ENCODE assay signal across 11 cellular contexts in genomic region chr17:42365136-42365535, GRCh38. TPM values are rescaled to one million over a fixed set of nuclear protein-coding genes. Genes with fewer than 3 reads are reported as not detected.
DNase-seq lines count a peak whose midpoint lies in the region; ATAC-seq, FAIRE-seq and TF ChIP-seq lines count a peak whose summit lies in the region.
"Had no signal": no experiment of that assay in that cellular context is flagged by ENCODE, and none has a peak within 500 bp of the region (broad histone marks: within the 10 kb centered on the region; RNA-seq: fewer than 3 reads in every experiment).

No MANE protein-coding gene starts in this region.

- no peak overlapping the region for H2AFZ ChIP-seq in GM12878 (ENCODE audit: control insufficient read depth, low read depth, low read length)

- SMC1A ChIA-PET in GM12878 (lab: Charles Lee; ENCODE audit: uncharacterized antibody, unreplicated experiment): interaction anchor here (0.8 to 1.7 kb wide), 2 partner anchors 20 to 29 kb away, joined by 3 to 4 read pairs; no protein-coding TSS in a partner anchor

- H3K27me3 ChIP-seq in MG63 (no peaks in the 10 kb centered on the region), GM12878 (replicated peaks in 1 of 2; ENCODE audit: control insufficient read depth in 2 of 2, insufficient read depth in 2 of 2, low read length in 1 of 2) (no peaks in the 10 kb centered on the region)

- H3K9me3 ChIP-seq in MG63: no peaks in the 10 kb centered on the region; the same call in 1 of the 2 replicates
- peaks cover 2% of the 10 kb centered on the region; the same call in 2 of the 3 replicates for H3K9me3 ChIP-seq in GM12878 (replicated peaks; ENCODE audit: control insufficient read depth, insufficient read depth, low read length)

- no peak overlapping the region for H3K9ac ChIP-seq in GM12878 (ENCODE audit: control insufficient read depth, insufficient read depth, low read length)

- peaks cover 38% of the 10 kb centered on the region for H3K4me1 ChIP-seq in GM12878 (ENCODE audit: control insufficient read depth, insufficient read depth, low read length)

- intact Hi-C loops in GM12878 (cut with micrococcal nuclease; ENCODE audit: unreplicated experiment) (no loop called here), lower leg skin (cut with DNase I; ENCODE audit: low total_unique reads) (no loop called here)

- TF ChIP-seq POLR2A in GM12878 (IDR thresholded peaks at IDR 0.05; ENCODE audit: low read depth, low read length): no peak
- no peak for TF ChIP-seq POLR2A in lower leg skin (IDR thresholded peaks at IDR 0.05)

- peak; percentile 28 for DNase-seq in CD1c-positive myeloid dendritic cell (ENCODE audit: extremely low spot score)
- peak; percentile 30 for DNase-seq in MG63
- no peak for DNase-seq in GM12878 (ENCODE audit: low read depth, low spot score)
- no peak for DNase-seq in omental fat pad (ENCODE audit: low spot score)
- no peak for DNase-seq in NCI-H524 (lab: John Stamatoyannopoulos, UW)
- no peak for DNase-seq in NCI-H2029 treated with DMSO at 0.1 percent for 48 hours (lab: John Stamatoyannopoulos, UW)
- no peak for DNase-seq in lower leg skin (ENCODE audit: low spot score in 2 of 2)
- DNase-seq: GF-D8, NCI-H526 had no signal

- TF ChIP-seq RAD21 in GM12878 (IDR thresholded peaks at IDR 0.05; ENCODE audit: insufficient read depth, low read depth, low read length): no peak

- H3K36me3 ChIP-seq in MG63 (peaks cover 20% of the 10 kb centered on the region), GM12878 (ENCODE audit: control insufficient read depth in 2 of 2, insufficient read depth in 2 of 2, low read length in 1 of 2) (no peaks in the 10 kb centered on the region; a peak in 1 of 4 replicates)

- RAD21 ChIA-PET in GM12878 (lab: Charles Lee; ENCODE audit: unreplicated experiment): no interaction called here

- no peak for FAIRE-seq in GM12878 (lab: Jason Lieb, UNC)
- FAIRE-seq: GM19239 had no signal

- H3K27ac ChIP-seq in GM12878 (ENCODE audit: control insufficient read depth, insufficient read depth): no peak overlapping the region

- in situ Hi-C loops in GM12878 (cut with MboI): no loop called here

- POLR2A ChIA-PET in GM12878 (lab: Charles Lee): interaction anchor here (0.5 to 1.1 kb wide), 3 partner anchors 9 to 16 kb away, joined by 3 to 4 read pairs (median 3); no protein-coding TSS in a partner anchor

- peaks cover 7% of the 10 kb centered on the region for H4K20me1 ChIP-seq in GM12878 (ENCODE audit: control insufficient read depth, insufficient read depth)

- TF ChIP-seq EP300 in GM12878 (IDR thresholded peaks at IDR 0.05; ENCODE audit: borderline replicate concordance in 1 of 2, control insufficient read depth in 1 of 2, low read depth in 2 of 2, low read length in 2 of 2): no peak

- TF ChIP-seq CTCF in GM12878 (IDR thresholded peaks at IDR 0.05 in 2 of 3, conservative IDR thresholded peaks at IDR 0.05 in 1 of 3; ENCODE audit: control insufficient read depth in 2 of 3, extremely low read depth in 1 of 3, insufficient read depth in 1 of 3, low read depth in 3 of 3, low read length in 3 of 3): no peak
- TF ChIP-seq CTCF in omental fat pad (IDR thresholded peaks at IDR 0.05): no peak
- TF ChIP-seq CTCF in lower leg skin (IDR thresholded peaks at IDR 0.05): no peak

- H3K4me3 ChIP-seq in MG63: no peak overlapping the region
- H3K4me3 ChIP-seq in GM12878: no peak overlapping the region
- H3K4me3 ChIP-seq in lower leg skin (ENCODE audit: low read depth, poor library complexity, severe bottlenecking): no peak overlapping the region

- no peak overlapping the region for H3K4me2 ChIP-seq in GM12878 (ENCODE audit: control insufficient read depth, insufficient read depth)

- CTCF ChIA-PET in GM12878 (lab: Yijun Ruan, JAX): interaction anchor here (0.8 to 2.2 kb wide), 2 partner anchors 9 to 21 kb away, joined by 3 to 5 read pairs; no protein-coding TSS in a partner anchor

- 89% methylated on average over 9 of the region's 9 CpGs for WGBS in GM12878 (ENCODE audit: insufficient coverage, insufficient replicate concordance, low lambda C conversion rate, missing lambda C conversion rate)
- WGBS in lower leg skin, 2 donors: 74 to 75% methylated on average over 9 of the region's 9 CpGs

- no TSS peak for BruUV-seq in GM12878 (replicated peaks; lab: Mats Ljungman, UMichigan)

- no peak for ATAC-seq in GM12878
- peak; percentile 30 for ATAC-seq in omental fat pad (ENCODE audit: low FRiP score)
- no peak for ATAC-seq in HG03460 (IDR thresholded peaks at IDR 0.05; ENCODE audit: unreplicated experiment)

- peaks cover 84% of the 10 kb centered on the region for H3K79me2 ChIP-seq in GM12878 (ENCODE audit: control insufficient read depth, insufficient read depth, low read length)

TF ChIP-seq in GM12878, 131 proteins besides CTCF, POLR2A, EP300 and RAD21:
- TF ChIP-seq ZNF622 (IDR thresholded peaks at IDR 0.05): no peak
- TF ChIP-seq USF1 (IDR thresholded peaks at IDR 0.05; ENCODE audit: borderline replicate concordance, extremely low read length, insufficient read depth, low read depth, low read length): peak; percentile 28
- no peak for TF ChIP-seq NR2C2 (IDR thresholded peaks at IDR 0.05; ENCODE audit: borderline replicate concordance, control insufficient read depth, insufficient read length, low read depth)
- TF ChIP-seq KAT2A (conservative IDR thresholded peaks at IDR 0.05; ENCODE audit: control insufficient read depth, low read depth, low read length): no peak

RNA-seq across cellular contexts. Expression of gene STAT3, which starts 23.1 kb away (rescaled TPM):
- total RNA-seq in MG63 (2014; rRNA removed; shearing (Covaris generic); ENCODE audit: low replicate concordance): 59.9 and 66.2 TPM in 2 replicates
- total RNA-seq in GM12878 (2013; cell fraction: nucleolus; rRNA removed): 148 and 163 TPM in 2 replicates
- total RNA-seq in GM12878 (2014; rRNA removed): 54.0 and 59.3 TPM in 2 replicates
- total RNA-seq in GM12878 (2014; rRNA removed; fragmentation: Illumina TruSeq; extraction: Trizol): 51.3 and 54.5 TPM in 2 replicates
- total RNA-seq in GM12878 (2021): 82.6 and 86.2 TPM in 2 replicates
- 58.9 TPM for polyA plus RNA-seq in GM12878 (2011; ENCODE audit: low read depth)
- polyA plus RNA-seq in GM12878 (2011; rRNA removed): 63.6 and 74.7 TPM in 2 replicates
- polyA plus RNA-seq in GM12878 (2011; cell fraction: cytosol; rRNA removed): 75.5 and 84.3 TPM in 2 replicates
- 78.8 and 87.2 TPM in 2 replicates for polyA plus RNA-seq in GM12878 (2011; cell fraction: nucleus; rRNA removed)
- 79.3 and 107 TPM in 2 replicates for polyA plus RNA-seq in GM12878 (2012)
- 57.3 and 59.8 TPM in 2 replicates for polyA plus RNA-seq in GM12878 (2014; fragmentation: Illumina TruSeq; extraction: Trizol)
- 10 to 100 TPM; 18.4 to 18.9 TPM for polyA plus RNA-seq in GM12878 (2014; fragmentation: Nextera tagmentation; extraction: Ambion mirVana)
- 55.0 and 62.0 TPM in 2 replicates for polyA plus RNA-seq in GM12878 (2014; rRNA removed)
- 10 to 100 TPM; 91.1 to 96.4 TPM for polyA plus RNA-seq in GM12878 (2016; fragmentation: Nextera tagmentation; extraction: Ambion mirVana)
- polyA minus RNA-seq in GM12878 (2011; rRNA and poly(A)+ RNA removed): 99.8 and 120 TPM in 2 replicates
- 42.0 and 49.0 TPM in 2 replicates for polyA minus RNA-seq in GM12878 (2011; cell fraction: cytosol; rRNA and poly(A)+ RNA removed)
- 42.8 and 58.9 TPM in 2 replicates for polyA minus RNA-seq in GM12878 (2011; cell fraction: nucleus; rRNA and poly(A)+ RNA removed)
- total RNA-seq in omental fat pad: 100 to 1,000 TPM; 214 to 433 (median 280) TPM
- 100 to 1,000 TPM; 109 to 149 (median 124) TPM for total RNA-seq in lower leg skin

RNA-seq across cellular contexts. Expression of gene CAVIN1, which starts 57.9 kb away (rescaled TPM):
- total RNA-seq in MG63 (2014; rRNA removed; shearing (Covaris generic); ENCODE audit: low replicate concordance): 799 and 958 TPM in 2 replicates
- 0.15 TPM in 1 of 2 replicates, not detected in the other for total RNA-seq in GM12878 (2013; cell fraction: nucleolus; rRNA removed)
- total RNA-seq in GM12878 (2014; rRNA removed) (0.27 and 0.40 TPM in 2 replicates), GM12878 (2014; rRNA removed; fragmentation: Illumina TruSeq; extraction: Trizol) (0.18 and 0.40 TPM in 2 replicates), GM12878 (2021) (0.93 and 1.1 TPM in 2 replicates), omental fat pad (100 to 1,000 TPM; 479 to 598 (median 526) TPM), lower leg skin (100 to 1,000 TPM; 171 to 336 (median 255) TPM)
- polyA plus RNA-seq in GM12878 (2011; ENCODE audit: low read depth): 0.72 TPM
- polyA plus RNA-seq in GM12878 (2011; rRNA removed) (0.04 and 0.07 TPM in 2 replicates), GM12878 (2014; fragmentation: Illumina TruSeq; extraction: Trizol) (0.22 and 0.34 TPM in 2 replicates), GM12878 (2014; fragmentation: Nextera tagmentation; extraction: Ambion mirVana) (under 1 TPM; 0.03 to 0.05 TPM), GM12878 (2014; rRNA removed) (0.39 and 0.67 TPM in 2 replicates), GM12878 (2016; fragmentation: Nextera tagmentation; extraction: Ambion mirVana) (under 1 TPM; 0.30 to 0.40 TPM)
- 0.01 and 0.05 TPM in 2 replicates for polyA plus RNA-seq in GM12878 (2011; cell fraction: cytosol; rRNA removed)
- polyA plus RNA-seq in GM12878 (2011; cell fraction: nucleus; rRNA removed): not detected in 2 replicates
- 1.5 and 2.4 TPM in 2 replicates for polyA plus RNA-seq in GM12878 (2012)
- not detected in 2 replicates for polyA minus RNA-seq in GM12878 (2011; rRNA and poly(A)+ RNA removed)
- polyA minus RNA-seq in GM12878 (2011; cell fraction: cytosol; rRNA and poly(A)+ RNA removed): 0.53 and 1.7 TPM in 2 replicates
- 0.29 TPM in 1 of 2 replicates, not detected in the other for polyA minus RNA-seq in GM12878 (2011; cell fraction: nucleus; rRNA and poly(A)+ RNA removed)

Comparison
In these comparisons a context has a peak if more than half of its experiments do, and no peak if none do; other contexts are left out.
1. DNase-seq: peak in CD1c-positive myeloid dendritic cell (single experiment) and MG63 (single experiment); none in GM12878 (single experiment), omental fat pad (single experiment), NCI-H524 (0 of 2), NCI-H2029 treated with DMSO at 0.1 percent for 48 hours (single experiment) and lower leg skin (0 of 2).
2. RNA of gene CAVIN1, which starts 57.9 kb away (total RNA-seq): 799 to 958 TPM in MG63, 479 to 598 TPM in omental fat pad and 171 to 336 TPM in lower leg skin; 0.15 to 1.1 TPM in GM12878; every median in the first group is over 10 times any median in the second.